ENCODE assay signal across 10 cellular contexts in the genomic region with DNA sequence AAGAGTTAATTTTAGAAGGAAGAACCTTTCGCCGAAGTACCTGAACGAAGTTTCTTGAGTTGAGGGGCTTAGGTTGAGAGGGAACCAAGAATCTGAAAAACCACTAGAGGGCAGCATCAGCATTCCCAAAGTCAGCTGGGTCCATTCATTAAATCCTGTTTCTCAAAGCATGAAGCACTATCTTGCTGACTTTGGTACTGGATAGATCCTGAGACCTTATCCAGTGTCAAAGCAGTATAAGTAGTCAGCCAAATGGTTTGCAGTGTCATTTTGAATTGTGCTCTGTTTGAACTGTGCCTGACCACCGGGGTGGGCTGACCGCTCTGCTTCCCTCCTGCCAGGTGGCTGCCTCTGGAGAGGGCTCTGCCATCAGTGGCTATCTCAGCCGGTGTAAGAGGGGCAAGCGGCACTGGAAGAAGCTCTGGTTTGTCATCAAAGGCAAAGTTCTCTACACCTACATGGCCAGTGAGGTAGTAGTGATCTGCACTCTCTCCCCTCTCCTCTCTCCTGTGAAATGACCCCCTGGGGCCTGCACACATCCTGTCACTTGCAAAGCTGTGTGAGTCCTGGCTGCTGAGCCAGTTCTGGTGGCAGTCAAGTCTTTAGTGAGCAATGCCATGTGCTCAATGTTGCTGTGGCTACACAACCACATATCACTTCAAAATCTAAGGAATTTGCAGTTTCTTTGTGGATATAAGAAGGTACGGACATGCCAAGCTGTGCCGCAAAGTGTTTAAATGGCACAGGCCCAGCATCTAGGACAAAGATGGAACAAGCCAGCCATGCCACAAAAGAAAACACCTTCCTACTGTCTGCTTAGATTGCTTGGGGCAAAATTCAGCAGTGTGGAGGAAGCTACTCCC. TPM values are rescaled to one million over a fixed set of nuclear protein-coding genes. Genes with fewer than 3 reads are reported as not detected.
DNase-seq lines count a peak whose midpoint lies in the region; ATAC-seq and TF ChIP-seq lines count a peak whose summit lies in the region.
"Had no signal": no experiment of that assay in that cellular context is flagged by ENCODE, and none has a peak within 500 bp of the region (broad histone marks: within the 10 kb centered on the region; RNA-seq: fewer than 3 reads in every experiment).

No MANE protein-coding gene starts in this region.

- H4K20me1 ChIP-seq in SU-DHL-6 (ENCODE audit: low read depth, low read length): no peaks in the 10 kb centered on the region

- WGBS in ovary, 3 donors: 51 to 63% (median 54%) methylated on average over 9 of the region's 9 CpGs

- intact Hi-C loops in ovary (cut with DNase I): loop anchor here in 2 of 4 donors (10.0 kb wide), 2 partner anchors 119 to 721 kb away; no protein-coding TSS in a partner anchor

- no peaks in the 10 kb centered on the region for H3K27me3 ChIP-seq in SU-DHL-6 (ENCODE audit: low read length)
- H3K27me3 ChIP-seq in ovary: no peaks in the 10 kb centered on the region

- H3K9me2 ChIP-seq in SU-DHL-6 (replicated peaks; ENCODE audit: insufficient read depth, low read length): no peaks in the 10 kb centered on the region

- no peak for TF ChIP-seq EP300 in ovary (IDR thresholded peaks at IDR 0.05)

- TF ChIP-seq POLR2A in NB4 (IDR thresholded peaks at IDR 0.05; ENCODE audit: extremely low read depth, insufficient read length) (no peak), ovary (IDR thresholded peaks at IDR 0.05) (no peak)

- no peak overlapping the region for H3K9ac ChIP-seq in SU-DHL-6 (ENCODE audit: low read length)

- H3K36me3 ChIP-seq in SU-DHL-6 (ENCODE audit: low read length) (no peaks in the 10 kb centered on the region), ovary (no peaks in the 10 kb centered on the region)

- no peak overlapping the region for H2AFZ ChIP-seq in SU-DHL-6 (ENCODE audit: low read depth, low read length, severe bottlenecking)

- no peaks in the 10 kb centered on the region for H3F3A ChIP-seq in SU-DHL-6 (ENCODE audit: insufficient read depth)

- ATAC-seq in HG03378 (IDR thresholded peaks at IDR 0.05; ENCODE audit: unreplicated experiment) (no peak), GM21825 (IDR thresholded peaks at IDR 0.05; ENCODE audit: unreplicated experiment) (no peak)
- ATAC-seq: effector memory CD8-positive, alpha-beta T cell; stimulated activated naive CD8-positive, alpha-beta T cell treated with anti-CD3 and anti-CD28 coated beads, Interleukin-15, amount 100 ng/mL, for 72 hours had no signal

- no peak overlapping the region for H3K4me3 ChIP-seq in NB4 (ENCODE audit: low read depth, low read length)
- no peak overlapping the region for H3K4me3 ChIP-seq in SU-DHL-6 (ENCODE audit: insufficient read depth, low read length, poor library complexity, severe bottlenecking)
- H3K4me3 ChIP-seq in fibroblast of villous mesenchyme (ENCODE audit: low read depth, low read length): no peak overlapping the region
- H3K4me3 ChIP-seq in ovary: no peak overlapping the region

- H3K79me2 ChIP-seq in SU-DHL-6 (ENCODE audit: insufficient read depth, low read length): no peaks in the 10 kb centered on the region

- TF ChIP-seq CTCF in NB4 (IDR thresholded peaks at IDR 0.05; ENCODE audit: low read depth, low read length) (peak; percentile 56), SU-DHL-6 (IDR thresholded peaks at IDR 0.05; ENCODE audit: insufficient read depth, low read length, poor library complexity, severe bottlenecking) (peak; percentile 76), fibroblast of villous mesenchyme (IDR thresholded peaks at IDR 0.05; ENCODE audit: insufficient read depth, low read depth, low read length) (peak; percentile 85), ovary (IDR thresholded peaks at IDR 0.05) (peak; percentile 36 to 56 (median 44))

- no peak overlapping the region for H3K4me2 ChIP-seq in SU-DHL-6 (ENCODE audit: low read depth, low read length, poor library complexity, severe bottlenecking)

- H3K27ac ChIP-seq in SU-DHL-6 (ENCODE audit: low read depth, low read length): no peak overlapping the region
- H3K27ac ChIP-seq in ovary: no peak overlapping the region

- H3K9me3 ChIP-seq in SU-DHL-6 (ENCODE audit: insufficient read depth, low read length) (no peaks in the 10 kb centered on the region), ovary (no peaks in the 10 kb centered on the region)

- peaks cover 1% of the 10 kb centered on the region for H3K4me1 ChIP-seq in ovary (ENCODE audit: insufficient read depth)

- peak; percentile 57 for DNase-seq in 8988T
- peak; percentile 36 for DNase-seq in Daoy (ENCODE audit: low read depth)
- peak; percentile 73 for DNase-seq in NB4 (ENCODE audit: low read depth)
- DNase-seq in fibroblast of villous mesenchyme (ENCODE audit: low read depth): peak; percentile 75
- DNase-seq in ovary: no peak

RNA-seq across cellular contexts. Expression of gene NR2C2, which starts 21.4 kb away (rescaled TPM):
- total RNA-seq in Daoy (2014; rRNA removed; shearing (Covaris generic)): 13.4 and 13.6 TPM in 2 replicates
- 20.6 and 26.3 TPM in 2 replicates for total RNA-seq in fibroblast of villous mesenchyme
- total RNA-seq in ovary: 10 to 100 TPM; 21.8 to 56.7 (median 44.8) TPM
- polyA plus RNA-seq in ovary: 10 to 100 TPM; 11.4 to 23.2 TPM

Comparison
In these comparisons a context has a peak if more than half of its experiments do, and no peak if none do; other contexts are left out.
1. DNase-seq: peak in 8988T (single experiment), Daoy (single experiment), NB4 (single experiment) and fibroblast of villous mesenchyme (single experiment); none in ovary (0 of 5).
2. Peak in every context shown above with its lines, with median percentiles within 50 percentile points of each other: CTCF ChIP-seq.